ENCODE assay signal across 9 cellular contexts in genomic region chr2:223460774-223461211, GRCh38.
A peak's percentile ranks its signal among the peaks of the same experiment; 100 is the strongest.
DNase-seq lines count a peak whose midpoint lies in the region; ATAC-seq and TF ChIP-seq lines count a peak whose summit lies in the region.
"Had no signal": no experiment of that assay in that cellular context is flagged by ENCODE, and none has a peak within 500 bp of the region (broad histone marks: within the 10 kb centered on the region; RNA-seq: fewer than 3 reads in every experiment).

No MANE protein-coding gene starts in this region.

- no peak overlapping the region for H2AFZ ChIP-seq in PC-3 (ENCODE audit: low read length)

- CTCF ChIA-PET in PC-3 (lab: Charles Lee), result interaction anchor here (0.6 kb wide), 1 partner anchor 145 kb away, joined by 3 read pairs; no protein-coding TSS in a partner anchor

- POLR2A ChIA-PET in PC-3 (lab: Charles Lee; ENCODE audit: unreplicated experiment), result no interaction called here

- no peaks in the 10 kb centered on the region for H3F3A ChIP-seq in PC-3 (ENCODE audit: low read length, unreplicated experiment)

- H3K4me1 ChIP-seq in PC-3 (ENCODE audit: insufficient read depth, low read length) (peaks cover 31% of the 10 kb centered on the region), ovary (ENCODE audit: insufficient read depth) (no peaks in the 10 kb centered on the region)

- peak; percentile 46 for DNase-seq in AG08395 (ENCODE audit: low spot score)
- DNase-seq in HL-60 (ENCODE audit: low read depth in 1 of 2, low spot score in 1 of 2), result peak; percentile 41 to 64
- peak; percentile 72 for DNase-seq in PC-3
- peak; percentile 79 for DNase-seq in fibroblast of pulmonary artery (ENCODE audit: low read depth)
- no peak for DNase-seq in ovary
- DNase-seq: activated B cell treated with CpG ODN at 0.5 μM for 24 hours had no signal

- TF ChIP-seq CTCF in HL-60 (IDR thresholded peaks at IDR 0.05; ENCODE audit: insufficient read depth, low read length) (no peak), PC-3 (conservative IDR thresholded peaks at IDR 0.05; ENCODE audit: low read depth, low read length) (no peak), fibroblast of pulmonary artery (IDR thresholded peaks at IDR 0.05; ENCODE audit: low read length, missing control alignments) (no peak), ovary (IDR thresholded peaks at IDR 0.05) (no peak)

- no TSS peak for BruUV-seq in PC-3 (replicated peaks; lab: Mats Ljungman, UMichigan)

- no peaks in the 10 kb centered on the region for H3K79me2 ChIP-seq in PC-3 (ENCODE audit: low read length)

- no peak for TF ChIP-seq POLR2A in GM18505 (IDR thresholded peaks at IDR 0.05; ENCODE audit: borderline replicate concordance, extremely low read depth, insufficient read depth, insufficient read length)
- TF ChIP-seq POLR2A in ovary (IDR thresholded peaks at IDR 0.05), result no peak

- no peak overlapping the region for H3K9ac ChIP-seq in PC-3 (ENCODE audit: low read length)

- H3K9me3 ChIP-seq in PC-3 (ENCODE audit: low read length) (no peaks in the 10 kb centered on the region), ovary (no peaks in the 10 kb centered on the region)

- no peaks in the 10 kb centered on the region for H3K36me3 ChIP-seq in PC-3 (ENCODE audit: low read depth, low read length)
- H3K36me3 ChIP-seq in ovary, result no peaks in the 10 kb centered on the region

- peak; percentile 79 for ATAC-seq in PC-3
- ATAC-seq in GM18511 (IDR thresholded peaks at IDR 0.05; ENCODE audit: unreplicated experiment), result no peak
- no peak for ATAC-seq in GM18505 (IDR thresholded peaks at IDR 0.05; ENCODE audit: unreplicated experiment)
- no peak for ATAC-seq in HG02610 (IDR thresholded peaks at IDR 0.05; ENCODE audit: unreplicated experiment)

- H3K27ac ChIP-seq in HL-60 (replicated peaks), result peak overlapping the region; percentile 83
- peak overlapping the region; percentile 72 for H3K27ac ChIP-seq in PC-3 (ENCODE audit: low read length)
- H3K27ac ChIP-seq in ovary, result no peak overlapping the region

- H3K4me2 ChIP-seq in PC-3 (ENCODE audit: low read length), result peak overlapping the region; percentile 68

- H3K27me3 ChIP-seq in HL-60 (ENCODE audit: insufficient read depth, poor library complexity, severe bottlenecking) (no peaks in the 10 kb centered on the region), PC-3 (ENCODE audit: low read length) (no peaks in the 10 kb centered on the region), ovary (no peaks in the 10 kb centered on the region)

- H3K4me3 ChIP-seq in HL-60 (replicated peaks; ENCODE audit: insufficient read depth, low read length), result no peak overlapping the region
- H3K4me3 ChIP-seq in PC-3 (ENCODE audit: low read length), result no peak overlapping the region
- no peak overlapping the region for H3K4me3 ChIP-seq in fibroblast of pulmonary artery (replicated peaks; ENCODE audit: low read depth, low read length)
- no peak overlapping the region for H3K4me3 ChIP-seq in ovary

- intact Hi-C loops in PC-3 (cut with micrococcal nuclease) (loop anchor here (5.0 kb wide), 1 partner anchor 87 kb away; no protein-coding TSS in a partner anchor), ovary (cut with DNase I) (no loop called here)

- H4K20me1 ChIP-seq in PC-3 (ENCODE audit: low read length), result no peaks in the 10 kb centered on the region

- no peak for TF ChIP-seq EP300 in ovary (IDR thresholded peaks at IDR 0.05)

- no peaks in the 10 kb centered on the region for H3K9me2 ChIP-seq in PC-3 (replicated peaks; ENCODE audit: low read length)

Comparison
In these comparisons a context has a peak if more than half of its experiments do, and no peak if none do; other contexts are left out.
1. DNase-seq: peak in AG08395 (single experiment), HL-60 (2 of 2), PC-3 (single experiment) and fibroblast of pulmonary artery (single experiment); none in ovary (0 of 5).
2. H3K27ac ChIP-seq: peak in HL-60 (single experiment) and PC-3 (single experiment); none in ovary (0 of 2).